Comparison of ENCODE assay signal across 30 cellular contexts in the genomic region with DNA sequence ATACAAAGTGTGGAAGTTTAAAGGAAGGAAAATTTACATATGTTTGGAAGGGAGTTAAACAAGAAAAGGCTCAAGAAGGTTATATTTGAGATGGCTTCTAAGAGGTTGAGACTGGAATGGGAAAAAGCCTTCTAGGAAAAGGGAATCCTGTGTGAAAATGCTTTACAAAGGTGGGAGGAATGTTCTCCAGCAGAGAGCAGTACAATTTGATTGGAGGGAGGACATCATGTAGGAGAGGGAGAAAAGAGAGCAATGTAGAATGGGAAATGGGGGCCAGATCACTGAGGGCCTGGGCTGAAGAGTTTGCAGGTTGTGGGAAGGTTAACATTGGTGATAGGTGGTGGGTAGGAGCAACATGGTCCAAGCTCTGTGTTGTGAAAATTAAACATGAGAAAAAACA.
"Had no signal": no experiment of that assay in that cellular context is flagged by ENCODE, and none has a peak within 500 bp of the region (broad histone marks: within the 10 kb centered on the region; RNA-seq: fewer than 3 reads in every experiment).

No MANE protein-coding gene starts in this region.

- FAIRE-seq: small intestine had no signal

- H3K9me3 ChIP-seq: ovary, psoas muscle, right lobe of liver, sigmoid colon, testis, tibial artery, transverse colon, upper lobe of right lung, uterus had no signal

- H3K36me3 Mint-ChIP-seq: naive thymus-derived CD8-positive, alpha-beta T cell; natural killer cell treated with Interleukin-12 subunit alpha and Interleukin-12 subunit beta and Interleukin-15 and Interleukin-18, amount 100 ng/mL, for 72 hours; stimulated activated memory B cell treated with anti-CD40 and anti-IgM and Interleukin-4, amounts not matched to agents 10 μg/mL and 1 μg/mL and 100 μg/mL, for 72 hours; type B pancreatic cell had no signal

- H2AFZ ChIP-seq: parathyroid adenoma had no signal

- H3K27me3 ChIP-seq: ovary, right lobe of liver, sigmoid colon, suprapubic skin, testis, tibial artery, transverse colon, upper lobe of right lung, uterus had no signal

- H3K79me2 ChIP-seq: parathyroid adenoma had no signal

- H3K27ac Mint-ChIP-seq: naive thymus-derived CD8-positive, alpha-beta T cell; natural killer cell treated with Interleukin-12 subunit alpha and Interleukin-12 subunit beta and Interleukin-15 and Interleukin-18, amount 100 ng/mL, for 72 hours; nephron progenitor cell; progenitor cell of endocrine pancreas; stimulated activated memory B cell treated with anti-CD40 and anti-IgM and Interleukin-4, amounts not matched to agents 10 μg/mL and 1 μg/mL and 100 μg/mL, for 72 hours; stimulated activated naive CD8-positive, alpha-beta T cell treated with anti-CD3 and anti-CD28 coated beads, Interleukin-15, amount 100 ng/mL, for 72 hours; type B pancreatic cell had no signal

- H3K9ac ChIP-seq: parathyroid adenoma had no signal

- H3K27me3 Mint-ChIP-seq: natural killer cell treated with Interleukin-12 subunit alpha and Interleukin-12 subunit beta and Interleukin-15 and Interleukin-18, amount 100 ng/mL, for 72 hours; progenitor cell of endocrine pancreas; stimulated activated memory B cell treated with anti-CD40 and anti-IgM and Interleukin-4, amounts not matched to agents 10 μg/mL and 1 μg/mL and 100 μg/mL, for 72 hours; stimulated activated naive CD8-positive, alpha-beta T cell treated with anti-CD3 and anti-CD28 coated beads, Interleukin-15, amount 100 ng/mL, for 72 hours had no signal

- H3K4me1 Mint-ChIP-seq: naive thymus-derived CD8-positive, alpha-beta T cell; nephron progenitor cell; neural crest cell; stimulated activated memory B cell treated with anti-CD40 and anti-IgM and Interleukin-4, amounts not matched to agents 10 μg/mL and 1 μg/mL and 100 μg/mL, for 72 hours; stimulated activated naive CD8-positive, alpha-beta T cell treated with anti-CD3 and anti-CD28 coated beads, Interleukin-15, amount 100 ng/mL, for 72 hours had no signal

- ATAC-seq: naive thymus-derived CD8-positive, alpha-beta T cell; natural killer cell treated with Interleukin-12 subunit alpha and Interleukin-12 subunit beta and Interleukin-15 and Interleukin-18, amount 100 ng/mL, for 72 hours; psoas muscle; right cardiac atrium; right lobe of liver; stimulated activated memory B cell treated with anti-CD40 and anti-IgM and Interleukin-4, amounts not matched to agents 10 μg/mL and 1 μg/mL and 100 μg/mL, for 72 hours; stimulated activated naive CD8-positive, alpha-beta T cell treated with anti-CD3 and anti-CD28 coated beads, Interleukin-15, amount 100 ng/mL, for 72 hours; stimulated activated naive CD8-positive, alpha-beta T cell treated with anti-CD3 and anti-CD28 coated beads, Interleukin-15, Interleukin-2, amounts not matched to agents 100 U/mL and 50 U/mL, for 24 hours; upper lobe of right lung had no signal

- H3K27ac ChIP-seq: ovary, parathyroid adenoma, psoas muscle, right lobe of liver, sigmoid colon, suprapubic skin, testis, tibial artery, transverse colon, upper lobe of right lung, uterus had no signal

- H3K9me3 Mint-ChIP-seq: stimulated activated memory B cell treated with anti-CD40 and anti-IgM and Interleukin-4, amounts not matched to agents 10 μg/mL and 1 μg/mL and 100 μg/mL, for 72 hours had no signal

- H3K4me3 ChIP-seq: ovary, psoas muscle, right lobe of liver, sigmoid colon, suprapubic skin, testis, tibial artery, transverse colon, upper lobe of right lung, uterus had no signal

- H3K4me1 ChIP-seq: parathyroid adenoma, psoas muscle, right lobe of liver, sigmoid colon, suprapubic skin, testis, tibial artery, transverse colon, upper lobe of right lung, uterus had no signal

- H3K4me3 Mint-ChIP-seq: naive thymus-derived CD8-positive, alpha-beta T cell; natural killer cell treated with Interleukin-12 subunit alpha and Interleukin-12 subunit beta and Interleukin-15 and Interleukin-18, amount 100 ng/mL, for 72 hours; nephron progenitor cell; neural crest cell; stimulated activated memory B cell treated with anti-CD40 and anti-IgM and Interleukin-4, amounts not matched to agents 10 μg/mL and 1 μg/mL and 100 μg/mL, for 72 hours; stimulated activated naive CD8-positive, alpha-beta T cell treated with anti-CD3 and anti-CD28 coated beads, Interleukin-15, amount 100 ng/mL, for 72 hours; type B pancreatic cell had no signal

- DNase-seq: naive thymus-derived CD8-positive, alpha-beta T cell; nephron progenitor cell; occipital lobe; ovary; posterior cingulate gyrus; psoas muscle; right cardiac atrium; right lobe of liver; sigmoid colon; small intestine; stimulated activated CD4-positive, alpha-beta T cell treated with anti-CD3 and anti-CD28 coated beads, Interleukin-15, amount 100 ng/mL, for 24 hours; stimulated activated CD4-positive, alpha-beta T cell treated with anti-CD3 and anti-CD28 coated beads, Interleukin-2, amount 100 ng/mL, for 24 hours; stimulated activated CD4-positive, alpha-beta T cell treated with anti-CD3 and anti-CD28 coated beads, Interleukin-2, amount 100 ng/mL, for 48 hours; stimulated activated CD4-positive, alpha-beta T cell treated with anti-CD3 and anti-CD28 coated beads, Interleukin-4, amount 100 ng/mL, for 24 hours; stimulated activated naive CD4-positive, alpha-beta T cell; stimulated activated naive CD8-positive, alpha-beta T cell treated with anti-CD3 and anti-CD28 coated beads, Interleukin-15, amount 100 ng/mL, for 72 hours; stimulated activated naive CD8-positive, alpha-beta T cell treated with anti-CD3 and anti-CD28 coated beads, Interleukin-15, Interleukin-2, amounts not matched to agents 100 U/mL and 50 U/mL, for 24 hours; substantia nigra; testis; tibial artery; transverse colon; upper lobe of right lung; uterus had no signal

- H3K36me3 ChIP-seq: ovary, right lobe of liver, sigmoid colon, suprapubic skin, tibial artery, transverse colon, upper lobe of right lung, uterus had no signal
